9 cellular contexts compared by ENCODE assay signal in genomic region chrX:149829751-149830191, GRCh38. TPM values are rescaled to one million over a fixed set of nuclear protein-coding genes. Genes with fewer than 3 reads are reported as not detected.
DNase-seq lines count a peak whose midpoint lies in the region; ATAC-seq and TF ChIP-seq lines count a peak whose summit lies in the region.
"Had no signal": no experiment of that assay in that cellular context is flagged by ENCODE, and none has a peak within 500 bp of the region (broad histone marks: within the 10 kb centered on the region; RNA-seq: fewer than 3 reads in every experiment).

No MANE protein-coding gene starts in this region.

- H3K27me3 Mint-ChIP-seq in activated CD4-positive, alpha-beta T cell treated with anti-CD3 and anti-CD28 coated beads, Interleukin-2, amount 10 ng/mL, durations not matched to agents 24 days and 14 days: no peaks in the 10 kb centered on the region

- H3K36me3 ChIP-seq in uterus: no peaks in the 10 kb centered on the region

- no peaks in the 10 kb centered on the region for H3K36me3 Mint-ChIP-seq in activated CD4-positive, alpha-beta T cell treated with anti-CD3 and anti-CD28 coated beads, Interleukin-2, amount 10 ng/mL, durations not matched to agents 24 days and 14 days (ENCODE audit: low read depth)

- DNase-seq in stimulated activated CD4-positive, alpha-beta T cell treated with anti-CD3 and anti-CD28 coated beads, Interleukin-4, amount 100 ng/mL, for 24 hours: peak; percentile 20
- DNase-seq in stimulated activated CD4-positive, alpha-beta T cell treated with anti-CD3 and anti-CD28 coated beads, Interleukin-2, amount 100 ng/mL, for 48 hours: no peak
- DNase-seq in activated CD4-positive, alpha-beta T cell treated with anti-CD3 and anti-CD28 coated beads, Interleukin-2, amount 10 ng/mL, durations not matched to agents 24 days and 14 days: peak; percentile 80
- DNase-seq in glomerular visceral epithelial cell (ENCODE audit: extremely low spot score) (peak; percentile 60), uterus (no peak), NCI-H510A treated with DMSO at 0.1 percent for 48 hours (lab: John Stamatoyannopoulos, UW) (no peak), NCI-H524 (lab: John Stamatoyannopoulos, UW) (no peak)

- peak overlapping the region; percentile 84 for H3K4me3 Mint-ChIP-seq in activated CD4-positive, alpha-beta T cell treated with anti-CD3 and anti-CD28 coated beads, Interleukin-2, amount 10 ng/mL, durations not matched to agents 24 days and 14 days

- intact Hi-C loops in activated CD4-positive, alpha-beta T cell treated with anti-CD3 and anti-CD28 coated beads, Interleukin-2, amount 10 ng/mL, durations not matched to agents 24 days and 14 days (cut with micrococcal nuclease): loop anchor here (10.0 kb wide), 1 partner anchor 535 kb away; the partner anchor contains the start of gene MAMLD1
- intact Hi-C loops in uterus (cut with DNase I; ENCODE audit: low total_unique reads): no loop called here

- H3K4me3 ChIP-seq in uterus: peak overlapping the region; percentile 25 to 29

- TF ChIP-seq POLR2A in uterus (IDR thresholded peaks at IDR 0.05): no peak

- ATAC-seq in GM21515 (IDR thresholded peaks at IDR 0.05; ENCODE audit: unreplicated experiment): no peak

- no peaks in the 10 kb centered on the region for H3K27me3 ChIP-seq in uterus

- no peak for TF ChIP-seq CTCF in uterus (IDR thresholded peaks at IDR 0.05)

- no peaks in the 10 kb centered on the region for H3K9me3 ChIP-seq in uterus

- H3K4me1 Mint-ChIP-seq in activated CD4-positive, alpha-beta T cell treated with anti-CD3 and anti-CD28 coated beads, Interleukin-2, amount 10 ng/mL, durations not matched to agents 24 days and 14 days: peaks cover 40% of the 10 kb centered on the region

- peak overlapping the region; percentile 37 to 81 for H3K27ac ChIP-seq in uterus

- H3K9me3 Mint-ChIP-seq in activated CD4-positive, alpha-beta T cell treated with anti-CD3 and anti-CD28 coated beads, Interleukin-2, amount 10 ng/mL, durations not matched to agents 24 days and 14 days: no peaks in the 10 kb centered on the region

- H3K4me1 ChIP-seq in uterus: no peaks in the 10 kb centered on the region

- peak overlapping the region; percentile 96 for H3K27ac Mint-ChIP-seq in activated CD4-positive, alpha-beta T cell treated with anti-CD3 and anti-CD28 coated beads, Interleukin-2, amount 10 ng/mL, durations not matched to agents 24 days and 14 days

RNA-seq across cellular contexts. Expression of gene MAGEA9, which starts 48.0 kb away (rescaled TPM):
- not detected in 2 replicates for total RNA-seq in activated CD4-positive, alpha-beta T cell treated with anti-CD3 and anti-CD28 coated beads, Interleukin-2, amount 10 ng/mL, durations not matched to agents 24 days and 14 days
- total RNA-seq in uterus: not detected
- total RNA-seq: temporal lobe had no signal

RNA-seq across cellular contexts. Expression of gene MAGEA8, which starts 51.2 kb away (rescaled TPM):
- total RNA-seq in activated CD4-positive, alpha-beta T cell treated with anti-CD3 and anti-CD28 coated beads, Interleukin-2, amount 10 ng/mL, durations not matched to agents 24 days and 14 days: not detected in 2 replicates
- total RNA-seq in uterus: not detected
- total RNA-seq: temporal lobe had no signal

RNA-seq across cellular contexts. Expression of gene HSFX1, which starts 55.9 kb away (rescaled TPM):
- total RNA-seq in activated CD4-positive, alpha-beta T cell treated with anti-CD3 and anti-CD28 coated beads, Interleukin-2, amount 10 ng/mL, durations not matched to agents 24 days and 14 days: 0.50 and 0.58 TPM in 2 replicates
- total RNA-seq in uterus: 1 to 10 TPM in 2 of 4 donors, not detected in 2; 2.4 to 4.0 TPM

Comparison
In these comparisons a context has a peak if more than half of its experiments do, and no peak if none do; other contexts are left out.
1. DNase-seq: peak in stimulated activated CD4-positive, alpha-beta T cell treated with anti-CD3 and anti-CD28 coated beads, Interleukin-4, amount 100 ng/mL, for 24 hours (single experiment), activated CD4-positive, alpha-beta T cell treated with anti-CD3 and anti-CD28 coated beads, Interleukin-2, amount 10 ng/mL, durations not matched to agents 24 days and 14 days (single experiment) and glomerular visceral epithelial cell (single experiment); none in stimulated activated CD4-positive, alpha-beta T cell treated with anti-CD3 and anti-CD28 coated beads, Interleukin-2, amount 100 ng/mL, for 48 hours (0 of 2), uterus (0 of 2), NCI-H510A treated with DMSO at 0.1 percent for 48 hours (single experiment) and NCI-H524 (0 of 2).